In the genomic region with DNA sequence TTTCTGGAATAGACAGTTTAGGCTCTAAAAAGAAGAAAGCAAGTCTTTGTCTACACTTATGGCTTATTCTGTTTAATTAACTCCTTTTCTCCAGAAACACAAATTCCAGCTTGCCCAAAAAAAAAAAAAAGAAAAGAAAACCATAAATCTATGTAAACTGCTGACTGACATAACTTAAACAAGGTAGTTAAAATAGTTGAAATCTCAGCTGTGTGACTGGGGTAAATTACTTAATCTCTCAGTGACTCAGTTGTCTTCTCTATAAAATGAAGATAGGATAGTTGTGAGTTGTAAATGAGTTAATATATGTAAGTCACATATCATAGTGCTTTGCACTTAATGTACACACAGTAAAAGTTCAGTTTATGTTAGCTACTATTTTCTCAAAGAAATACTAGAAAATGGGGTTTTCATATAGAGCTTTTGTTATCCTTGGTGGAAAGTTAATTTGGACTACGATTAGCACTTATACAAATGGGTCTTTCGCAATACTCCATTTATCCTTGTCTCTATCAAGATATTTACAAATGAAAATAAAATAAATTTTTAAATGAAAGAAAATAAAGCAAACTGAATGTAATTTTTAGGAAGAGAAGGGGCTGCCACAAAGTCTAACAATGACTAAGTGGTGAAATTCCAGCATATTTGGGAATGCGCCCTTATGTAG, we compare ENCODE assay signal across 31 cellular contexts.
"Had no signal": no experiment of that assay in that cellular context is flagged by ENCODE, and none has a peak within 500 bp of the region (broad histone marks: within the 10 kb centered on the region; RNA-seq: fewer than 3 reads in every experiment).

No MANE protein-coding gene starts in this region.

- H3K9me3 ChIP-seq: adrenal gland, body of pancreas, colonic mucosa, gastrocnemius medialis, heart left ventricle had no signal

- H3K27ac ChIP-seq: adrenal gland, body of pancreas, colonic mucosa, dorsolateral prefrontal cortex, foreskin keratinocyte, gastrocnemius medialis, heart left ventricle, WERI-Rb-1 had no signal

- H3K27me3 ChIP-seq: adrenal gland, body of pancreas, colonic mucosa, foreskin keratinocyte, gastrocnemius medialis had no signal

- H3K4me3 ChIP-seq: adrenal gland, body of pancreas, colonic mucosa, dorsolateral prefrontal cortex, gastrocnemius medialis, heart left ventricle had no signal

- H3K36me3 ChIP-seq: adrenal gland, colonic mucosa, gastrocnemius medialis, heart left ventricle, WERI-Rb-1 had no signal

- H3K4me1 ChIP-seq: adrenal gland, body of pancreas, colonic mucosa, gastrocnemius medialis, heart left ventricle had no signal

- ATAC-seq: activated CD4-positive, alpha-beta T cell treated with anti-CD3 and anti-CD28 coated beads for 36 hours; activated CD4-positive, CD25-positive, alpha-beta regulatory T cell treated with anti-CD3 and anti-CD28 coated beads, Interleukin-2, amount 50 U/mL, for 24 hours; activated CD8-positive, alpha-beta memory T cell treated with anti-CD3 and anti-CD28 coated beads, Interleukin-2, amount 10 ng/mL, durations not matched to agents 7 days and 5 days; activated CD8-positive, alpha-beta T cell treated with anti-CD3 and anti-CD28 coated beads, Interleukin-2, amount 10 ng/mL, durations not matched to agents 7 days and 5 days; activated naive CD8-positive, alpha-beta T cell treated with anti-CD3 and anti-CD28 coated beads, Interleukin-2, amount 50 U/mL, for 24 hours; body of pancreas; esophagus mucosa; foreskin keratinocyte; gastrocnemius medialis; heart left ventricle had no signal

- DNase-seq: activated B cell treated with CpG ODN at 0.5 μM for 24 hours; activated CD4-positive, alpha-beta memory T cell treated with anti-CD3 and anti-CD28 coated beads for 36 hours; activated CD4-positive, alpha-beta T cell treated with anti-CD3 and anti-CD28 coated beads for 36 hours; activated CD4-positive, alpha-beta T cell treated with anti-CD3 and anti-CD28 coated beads, Interleukin-2, amount 10 ng/mL, durations not matched to agents 24 days and 14 days; activated CD8-positive, alpha-beta memory T cell treated with anti-CD3 and anti-CD28 coated beads, Interleukin-2, amount 10 ng/mL, durations not matched to agents 7 days and 5 days; activated CD8-positive, alpha-beta memory T cell treated with anti-CD3 and anti-CD28 coated beads, Interleukin-2, amount 50 U/mL, for 4 hours; activated CD8-positive, alpha-beta T cell treated with anti-CD3 and anti-CD28 coated beads, Interleukin-2, amount 10 ng/mL, durations not matched to agents 7 days and 5 days; activated effector memory CD4-positive, alpha-beta T cell treated with anti-CD3 and anti-CD28 coated beads, Interleukin-2, amount 50 U/mL, for 16 hours; activated naive CD4-positive, alpha-beta T cell treated with anti-CD3 and anti-CD28 coated beads for 36 hours; activated naive CD8-positive, alpha-beta T cell treated with anti-CD3 and anti-CD28 coated beads for 36 hours; activated naive CD8-positive, alpha-beta T cell treated with anti-CD3 and anti-CD28 coated beads, Interleukin-2, amount 50 U/mL, for 24 hours; activated T-cell treated with anti-CD3 and anti-CD28 coated beads, Interleukin-2, amount 50 U/mL, for 1 hour; activated T-cell treated with anti-CD3 and anti-CD28 coated beads, Interleukin-2, amount 50 U/mL, for 48 hours; adrenal gland; amygdala; aorta; body of pancreas; caudate nucleus; cerebellar nuclear complex; colonic mucosa; dorsolateral prefrontal cortex; effector memory CD4-positive, alpha-beta T cell; endodermal cell; foreskin keratinocyte; gastrocnemius medialis; glutamatergic neuron; heart left ventricle; T1000; WERI-Rb-1 had no signal
